ENCODE assay signal across 12 cellular contexts in the genomic region with DNA sequence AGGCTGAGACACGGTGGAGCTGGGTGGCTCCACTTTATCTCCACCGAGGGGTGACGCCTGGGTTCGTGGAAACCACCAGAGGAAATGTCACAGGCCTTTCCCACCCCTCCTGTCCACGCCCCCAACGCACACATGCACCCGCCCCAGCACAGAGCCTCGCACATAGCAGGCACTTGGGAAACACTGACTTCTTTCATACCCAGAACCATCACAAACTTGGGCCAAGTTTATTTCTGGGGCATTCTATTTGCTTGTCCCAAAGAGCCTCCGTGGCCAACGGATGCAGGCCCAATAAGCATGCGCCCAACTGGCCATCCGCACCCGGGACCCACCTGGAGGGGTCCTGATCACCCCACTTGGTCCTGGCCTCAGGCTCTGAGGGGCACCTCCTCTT. TPM values are rescaled to one million over a fixed set of nuclear protein-coding genes. Genes with fewer than 3 reads are reported as not detected.
DNase-seq lines count a peak whose midpoint lies in the region; ATAC-seq, FAIRE-seq and TF ChIP-seq lines count a peak whose summit lies in the region.
"Had no signal": no experiment of that assay in that cellular context is flagged by ENCODE, and none has a peak within 500 bp of the region (broad histone marks: within the 10 kb centered on the region; RNA-seq: fewer than 3 reads in every experiment).

No MANE protein-coding gene starts in this region.

- H4K20me1 ChIP-seq in GM23248 (ENCODE audit: insufficient read depth), result no peaks in the 10 kb centered on the region
- peaks cover 28% of the 10 kb centered on the region for H4K20me1 ChIP-seq in HepG2 (ENCODE audit: insufficient read depth, low read length)

- peak overlapping the region; percentile 99 for H3K27ac ChIP-seq in GM23248
- peak overlapping the region; percentile 95 to 98 for H3K27ac ChIP-seq in breast epithelium
- peak overlapping the region; percentile 97 for H3K27ac ChIP-seq in HepG2 (ENCODE audit: extremely low read length, insufficient read depth, low read length)
- peak overlapping the region in 13 of 21 experiments; percentile 1 to 96 (median 81) for H3K27ac ChIP-seq in skin epidermis
- no peak overlapping the region for H3K27ac ChIP-seq in CD4-positive, alpha-beta memory T cell (ENCODE audit: low read depth, low read length)

- H3K27me3 ChIP-seq in GM23248 (replicated peaks; ENCODE audit: insufficient read depth), result no peaks in the 10 kb centered on the region
- H3K27me3 ChIP-seq in breast epithelium, result no peaks in the 10 kb centered on the region
- H3K27me3 ChIP-seq in HepG2 (ENCODE audit: control insufficient read depth in 1 of 2, insufficient read depth in 2 of 2, low read length in 2 of 2), result no peaks in the 10 kb centered on the region; a peak in 1 of 5 replicates
- H3K27me3 ChIP-seq in CD4-positive, alpha-beta memory T cell (ENCODE audit: insufficient read depth, low read length), result peaks cover 18% of the 10 kb centered on the region

- H3K36me3 ChIP-seq in GM23248 (ENCODE audit: low read depth) (no peaks in the 10 kb centered on the region), breast epithelium (no peaks in the 10 kb centered on the region), HepG2 (replicated peaks in 1 of 2; ENCODE audit: control insufficient read depth in 1 of 2, insufficient read depth in 2 of 2, low read length in 2 of 2) (peaks cover 5 to 6% of the 10 kb centered on the region in 2 experiments)
- no peaks in the 10 kb centered on the region for H3K36me3 ChIP-seq in CD4-positive, alpha-beta memory T cell (ENCODE audit: insufficient read depth, low read length)

- H3F3A ChIP-seq in GM23248 (ENCODE audit: insufficient read depth), result peaks cover 35% of the 10 kb centered on the region

- no peaks in the 10 kb centered on the region for H3K9me3 Mint-ChIP-seq in CD4-positive, alpha-beta memory T cell
- H3K9me3 Mint-ChIP-seq: stimulated activated naive CD8-positive, alpha-beta T cell treated with anti-CD3 and anti-CD28 coated beads, Interleukin-15, Interleukin-2, amounts not matched to agents 100 ng/mL and 50 ng/mL, for 24 hours had no signal

- peaks cover 2 to 16% (median 4%) of the 10 kb centered on the region in 4 donors for H3K4me1 Mint-ChIP-seq in CD4-positive, alpha-beta memory T cell

- DNase-seq in GM23248 (no peak), breast epithelium (ENCODE audit: low spot score in 2 of 2) (no peak), HepG2 (ENCODE audit: low spot score) (no peak), dermis blood vessel endothelial cell (no peak), NCI-H1436 treated with DMSO at 0.1 percent for 48 hours (lab: John Stamatoyannopoulos, UW) (no peak)
- DNase-seq in CD4-positive, alpha-beta memory T cell, result no peak
- DNase-seq: NCI-H146 had no signal

- H3K9me3 ChIP-seq in GM23248 (ENCODE audit: low read depth) (no peaks in the 10 kb centered on the region), breast epithelium (no peaks in the 10 kb centered on the region), HepG2 (ENCODE audit: low read length) (no peaks in the 10 kb centered on the region)
- H3K9me3 ChIP-seq in CD4-positive, alpha-beta memory T cell (ENCODE audit: control insufficient read depth in 1 of 2, low read length in 2 of 2), result no peaks in the 10 kb centered on the region

- peak overlapping the region in 1 of 7 donors; percentile 27 for H3K27ac Mint-ChIP-seq in CD4-positive, alpha-beta memory T cell
- H3K27ac Mint-ChIP-seq: stimulated activated naive CD8-positive, alpha-beta T cell treated with anti-CD3 and anti-CD28 coated beads, Interleukin-15, Interleukin-2, amounts not matched to agents 100 ng/mL and 50 ng/mL, for 24 hours had no signal

- H3K4me3 ChIP-seq in GM23248, result no peak overlapping the region
- H3K4me3 ChIP-seq in breast epithelium, result peak overlapping the region in 1 of 3 donors; percentile 88
- peak overlapping the region in 1 of 3 experiments; percentile 87; a peak in 2 of 6 replicates for H3K4me3 ChIP-seq in HepG2 (replicated peaks in 1 of 3; ENCODE audit: insufficient read depth in 1 of 3, low read depth in 2 of 3, low read length in 3 of 3)
- H3K4me3 ChIP-seq in skin epidermis, result no peak overlapping the region
- H3K4me3 ChIP-seq in CD4-positive, alpha-beta memory T cell (ENCODE audit: low read length in 2 of 2), result no peak overlapping the region
- H3K4me3 ChIP-seq: GM12878 had no signal

- H3K79me2 ChIP-seq in GM23248 (ENCODE audit: insufficient read depth), result peaks cover 88% of the 10 kb centered on the region
- H3K79me2 ChIP-seq in HepG2 (ENCODE audit: insufficient read depth, low read length), result peaks cover 88% of the 10 kb centered on the region

- no peaks in the 10 kb centered on the region for H3K9me2 ChIP-seq in GM23248 (ENCODE audit: insufficient read depth)

- POLR2A ChIA-PET in HepG2 (lab: Yijun Ruan, JAX), result interaction anchor here (0.9 to 14.7 kb wide), 4 partner anchors 9 to 61 kb away, joined by 3 to 312 read pairs (median 43); no protein-coding TSS in a partner anchor
- POLR2A ChIA-PET in CD4-positive, alpha-beta memory T cell (lab: Charles Lee; ENCODE audit: partially characterized antibody), result interaction anchor here (0.6 kb wide), 1 partner anchor 119 kb away, joined by 4 read pairs; no protein-coding TSS in a partner anchor

- no peak overlapping the region for H2AFZ ChIP-seq in GM23248
- H2AFZ ChIP-seq in HepG2 (ENCODE audit: low read length), result no peak overlapping the region

- TF ChIP-seq CTCF in breast epithelium (IDR thresholded peaks at IDR 0.05), result no peak
- TF ChIP-seq CTCF in HepG2 (CRISPR knock-in tag; IDR thresholded peaks at IDR 0.05), result no peak

- H3K36me3 Mint-ChIP-seq in CD4-positive, alpha-beta memory T cell, result no peaks in the 10 kb centered on the region

- TF ChIP-seq RAD21 in HepG2 (CRISPR knock-in tag; IDR thresholded peaks at IDR 0.05), result no peak

- BruUV-seq in HepG2 (replicated peaks; lab: Mats Ljungman, UMichigan), result no TSS peak

- H3K27me3 Mint-ChIP-seq in CD4-positive, alpha-beta memory T cell, result peaks cover 13 to 17% of the 10 kb centered on the region in 2 donors

- H3K9ac ChIP-seq in GM23248 (peak overlapping the region; percentile 98), HepG2 (ENCODE audit: insufficient read depth, low read depth, low read length) (peak overlapping the region; percentile 99)

- peaks cover 81% of the 10 kb centered on the region for H3K4me1 ChIP-seq in GM23248 (ENCODE audit: insufficient read depth)
- peaks cover 33 to 62% of the 10 kb centered on the region in 2 donors for H3K4me1 ChIP-seq in breast epithelium
- peaks cover 83% of the 10 kb centered on the region for H3K4me1 ChIP-seq in HepG2 (ENCODE audit: insufficient read depth, low read length)
- H3K4me1 ChIP-seq in CD4-positive, alpha-beta memory T cell (ENCODE audit: insufficient read depth, low read length), result peaks cover 12% of the 10 kb centered on the region

- CTCF ChIA-PET in HepG2 (lab: Yijun Ruan, JAX; ENCODE audit: low intra/inter-chr PET ratio, low total read pairs), result no interaction called here
- CTCF ChIA-PET in CD4-positive, alpha-beta memory T cell (lab: Charles Lee; ENCODE audit: partially characterized antibody), result interaction anchor here (0.7 kb wide), 1 partner anchor 47 kb away, joined by 3 read pairs; no protein-coding TSS in a partner anchor

- ATAC-seq in HepG2, result no peak
- no peak for ATAC-seq in HG02623 (IDR thresholded peaks at IDR 0.05; ENCODE audit: unreplicated experiment)
- ATAC-seq: GM12878 had no signal

- no peak for FAIRE-seq in HepG2 (lab: Jason Lieb, UNC)
- FAIRE-seq: GM12878, islet of Langerhans had no signal

- WGBS in GM23248 (ENCODE audit: low coverage in 1 of 2, low lambda C conversion rate in 2 of 2, missing lambda C conversion rate in 2 of 2), 2 experiments, result 80 to 88% methylated on average over 13 of the region's 13 CpGs
- 79% methylated on average over 13 of the region's 13 CpGs for WGBS in HepG2 (ENCODE audit: low lambda C conversion rate)

- TF ChIP-seq POLR2A in breast epithelium (IDR thresholded peaks at IDR 0.05) (no peak), HepG2 (IDR thresholded peaks at IDR 0.05; ENCODE audit: insufficient read depth in 1 of 2, low read depth in 2 of 2, low read length in 2 of 2) (peak in 1 of 2 experiments; percentile 40; a peak in 1 of 4 replicates)

- no peak for TF ChIP-seq EP300 in HepG2 (IDR thresholded peaks at IDR 0.05; ENCODE audit: low read depth in 2 of 2, low read length in 2 of 2)
- TF ChIP-seq EP300 in HepG2 (CRISPR knock-in tag; IDR thresholded peaks at IDR 0.05; ENCODE audit: borderline replicate concordance), result no peak

- no peak overlapping the region for H3K4me3 Mint-ChIP-seq in CD4-positive, alpha-beta memory T cell
- H3K4me3 Mint-ChIP-seq: stimulated activated naive CD8-positive, alpha-beta T cell treated with anti-CD3 and anti-CD28 coated beads, Interleukin-15, Interleukin-2, amounts not matched to agents 100 ng/mL and 50 ng/mL, for 24 hours had no signal

- in situ Hi-C loops in GM23248 (cut with MboI) (no loop called here), HepG2 (cut with HindIII; ENCODE audit: extremely low pct_ligation_motif_present, low pct_unique_long_range_greater_than_20kb) (no loop called here)

- H3K4me2 ChIP-seq in GM23248 (ENCODE audit: unreplicated experiment), result no peak overlapping the region
- peak overlapping the region; percentile 84 for H3K4me2 ChIP-seq in HepG2 (ENCODE audit: low read depth, low read length)

- intact Hi-C loops in breast epithelium (cut with DNase I; ENCODE audit: low total_unique reads) (no loop called here), HepG2 (cut with micrococcal nuclease; ENCODE audit: unreplicated experiment) (loop anchor here (5.0 kb wide), 1 partner anchor 251 kb away; a partner anchor contains a TSS)
- intact Hi-C loops in CD4-positive, alpha-beta memory T cell (cut with micrococcal nuclease), result no loop called here

RNA-seq across cellular contexts. Expression of a gene that starts 3.3 kb away (rescaled TPM):
- total RNA-seq in GM23248 (2014; rRNA removed; shearing (Covaris generic)), result 84.0 and 87.0 TPM in 2 replicates
- 52.9 and 56.1 TPM in 2 replicates for polyA plus RNA-seq in GM23248 (2016; fragmentation: Nextera tagmentation; extraction: Ambion mirVana)
- 10 to 100 TPM; 13.6 to 38.7 (median 32.9) TPM for total RNA-seq in breast epithelium
- total RNA-seq in HepG2 (2016; rRNA removed; fragmentation: Illumina TruSeq; extraction: Trizol), result 35.9 and 48.1 TPM in 2 replicates
- total RNA-seq in HepG2 (2016; cell fraction: cytosol; rRNA removed; fragmentation: Illumina TruSeq; extraction: Trizol; ENCODE audit: low read depth), result 13.1 and 14.5 TPM in 2 replicates
- 33.1 and 51.1 TPM in 2 replicates for total RNA-seq in HepG2 (2016; cell fraction: insoluble cytoplasmic fraction; rRNA removed; fragmentation: Illumina TruSeq; extraction: Trizol)
- total RNA-seq in HepG2 (2016; cell fraction: membrane; rRNA removed; fragmentation: Illumina TruSeq; extraction: Trizol), result 38.7 and 43.1 TPM in 2 replicates
- 38.1 and 45.0 TPM in 2 replicates for total RNA-seq in HepG2 (2016; cell fraction: nucleus; rRNA removed; fragmentation: Illumina TruSeq; extraction: Trizol)
- polyA plus RNA-seq in HepG2 (2011; rRNA removed), result 51.7 and 57.8 TPM in 2 replicates
- 31.6 and 53.3 TPM in 2 replicates for polyA plus RNA-seq in HepG2 (2011; cell fraction: cytosol; rRNA removed)
- 202 and 242 TPM in 2 replicates for polyA plus RNA-seq in HepG2 (2011; cell fraction: nucleus; rRNA removed)
- 39.6 and 65.3 TPM in 2 replicates for polyA plus RNA-seq in HepG2 (2012)
- 13.2 and 13.9 TPM in 2 replicates for polyA plus RNA-seq in HepG2 (2016; cell fraction: cytosol; fragmentation: Illumina TruSeq; extraction: Trizol; ENCODE audit: low read depth)
- polyA plus RNA-seq in HepG2 (2016; cell fraction: insoluble cytoplasmic fraction; fragmentation: Illumina TruSeq; extraction: Trizol; ENCODE audit: low read depth), result 47.9 and 56.1 TPM in 2 replicates
- 24.5 and 27.8 TPM in 2 replicates for polyA plus RNA-seq in HepG2 (2016; cell fraction: membrane; fragmentation: Illumina TruSeq; extraction: Trizol; ENCODE audit: low read depth)
- polyA plus RNA-seq in HepG2 (2016; cell fraction: nucleus; fragmentation: Illumina TruSeq; extraction: Trizol; ENCODE audit: insufficient read depth, low read depth), result 68.9 and 74.0 TPM in 2 replicates
- 35.0 and 120 TPM in 2 replicates for polyA minus RNA-seq in HepG2 (2011; rRNA and poly(A)+ RNA removed; ENCODE audit: low replicate concordance)
- polyA minus RNA-seq in HepG2 (2011; cell fraction: cytosol; rRNA and poly(A)+ RNA removed), result 32.5 and 33.4 TPM in 2 replicates
- 77.6 and 107 TPM in 2 replicates for polyA minus RNA-seq in HepG2 (2011; cell fraction: nucleus; rRNA and poly(A)+ RNA removed)
- 141 and 300 TPM in 2 replicates for total RNA-seq in dermis blood vessel endothelial cell
- under 1 TPM in 1 of 2 experiments, not detected in 1; 0.36 TPM for total RNA-seq in CD4-positive, alpha-beta memory T cell
- under 1 TPM in 1 of 2 donors, not detected in 1; 0.30 TPM for polyA plus RNA-seq in CD4-positive, alpha-beta memory T cell

RNA-seq across cellular contexts. Expression of a gene that starts 29.4 kb away (rescaled TPM):
- total RNA-seq in GM23248 (2014; rRNA removed; shearing (Covaris generic)), result not detected in 2 replicates
- polyA plus RNA-seq in GM23248 (2016; fragmentation: Nextera tagmentation; extraction: Ambion mirVana) (not detected in 2 replicates), HepG2 (2011; rRNA removed) (0.55 TPM in 1 of 2 replicates, not detected in the other)
- total RNA-seq in breast epithelium (not detected), HepG2 (2016; rRNA removed; fragmentation: Illumina TruSeq; extraction: Trizol) (not detected in 2 replicates), dermis blood vessel endothelial cell (not detected in 2 replicates)
- total RNA-seq in HepG2 (2016; cell fraction: cytosol; rRNA removed; fragmentation: Illumina TruSeq; extraction: Trizol; ENCODE audit: low read depth), result not detected in 2 replicates
- total RNA-seq in HepG2 (2016; cell fraction: insoluble cytoplasmic fraction; rRNA removed; fragmentation: Illumina TruSeq; extraction: Trizol), result not detected in 2 replicates
- not detected in 2 replicates for total RNA-seq in HepG2 (2016; cell fraction: membrane; rRNA removed; fragmentation: Illumina TruSeq; extraction: Trizol)
- not detected in 2 replicates for total RNA-seq in HepG2 (2016; cell fraction: nucleus; rRNA removed; fragmentation: Illumina TruSeq; extraction: Trizol)
- polyA plus RNA-seq in HepG2 (2011; cell fraction: cytosol; rRNA removed), result 0.13 and 0.14 TPM in 2 replicates
- polyA plus RNA-seq in HepG2 (2011; cell fraction: nucleus; rRNA removed), result 0.47 TPM in 1 of 2 replicates, not detected in the other
- not detected in 2 replicates for polyA plus RNA-seq in HepG2 (2012)
- polyA plus RNA-seq in HepG2 (2016; cell fraction: cytosol; fragmentation: Illumina TruSeq; extraction: Trizol; ENCODE audit: low read depth), result not detected in 2 replicates
- not detected in 2 replicates for polyA plus RNA-seq in HepG2 (2016; cell fraction: insoluble cytoplasmic fraction; fragmentation: Illumina TruSeq; extraction: Trizol; ENCODE audit: low read depth)
- polyA plus RNA-seq in HepG2 (2016; cell fraction: membrane; fragmentation: Illumina TruSeq; extraction: Trizol; ENCODE audit: low read depth), result not detected in 2 replicates
- not detected in 2 replicates for polyA plus RNA-seq in HepG2 (2016; cell fraction: nucleus; fragmentation: Illumina TruSeq; extraction: Trizol; ENCODE audit: insufficient read depth, low read depth)
- not detected in 2 replicates for polyA minus RNA-seq in HepG2 (2011; rRNA and poly(A)+ RNA removed; ENCODE audit: low replicate concordance)
- not detected in 2 replicates for polyA minus RNA-seq in HepG2 (2011; cell fraction: cytosol; rRNA and poly(A)+ RNA removed)
- not detected in 2 replicates for polyA minus RNA-seq in HepG2 (2011; cell fraction: nucleus; rRNA and poly(A)+ RNA removed)
- total RNA-seq in CD4-positive, alpha-beta memory T cell, result not detected
- polyA plus RNA-seq in CD4-positive, alpha-beta memory T cell, result not detected
- polyA plus RNA-seq: GM12878 had no signal

RNA-seq across cellular contexts. Expression of a gene that starts 41.2 kb away (rescaled TPM):
- not detected in 2 replicates for total RNA-seq in GM23248 (2014; rRNA removed; shearing (Covaris generic))
- not detected in 2 replicates for polyA plus RNA-seq in GM23248 (2016; fragmentation: Nextera tagmentation; extraction: Ambion mirVana)
- total RNA-seq in breast epithelium, result not detected
- not detected in 2 replicates for total RNA-seq in HepG2 (2016; rRNA removed; fragmentation: Illumina TruSeq; extraction: Trizol)
- not detected in 2 replicates for total RNA-seq in HepG2 (2016; cell fraction: cytosol; rRNA removed; fragmentation: Illumina TruSeq; extraction: Trizol; ENCODE audit: low read depth)
- not detected in 2 replicates for total RNA-seq in HepG2 (2016; cell fraction: insoluble cytoplasmic fraction; rRNA removed; fragmentation: Illumina TruSeq; extraction: Trizol)
- total RNA-seq in HepG2 (2016; cell fraction: membrane; rRNA removed; fragmentation: Illumina TruSeq; extraction: Trizol), result not detected in 2 replicates
- not detected in 2 replicates for total RNA-seq in HepG2 (2016; cell fraction: nucleus; rRNA removed; fragmentation: Illumina TruSeq; extraction: Trizol)
- polyA plus RNA-seq in HepG2 (2011; rRNA removed), result 0.13 and 0.39 TPM in 2 replicates
- polyA plus RNA-seq in HepG2 (2011; cell fraction: cytosol; rRNA removed), result 0.13 TPM in 1 of 2 replicates, not detected in the other
- 0.53 TPM in 1 of 2 replicates, not detected in the other for polyA plus RNA-seq in HepG2 (2011; cell fraction: nucleus; rRNA removed)
- 0.78 and 0.89 TPM in 2 replicates for polyA plus RNA-seq in HepG2 (2012)
- polyA plus RNA-seq in HepG2 (2016; cell fraction: cytosol; fragmentation: Illumina TruSeq; extraction: Trizol; ENCODE audit: low read depth), result 0.40 TPM in 1 of 2 replicates, not detected in the other
- not detected in 2 replicates for polyA plus RNA-seq in HepG2 (2016; cell fraction: insoluble cytoplasmic fraction; fragmentation: Illumina TruSeq; extraction: Trizol; ENCODE audit: low read depth)
- polyA plus RNA-seq in HepG2 (2016; cell fraction: membrane; fragmentation: Illumina TruSeq; extraction: Trizol; ENCODE audit: low read depth), result 0.37 TPM in 1 of 2 replicates, not detected in the other
- not detected in 2 replicates for polyA plus RNA-seq in HepG2 (2016; cell fraction: nucleus; fragmentation: Illumina TruSeq; extraction: Trizol; ENCODE audit: insufficient read depth, low read depth)
- polyA minus RNA-seq in HepG2 (2011; rRNA and poly(A)+ RNA removed; ENCODE audit: low replicate concordance), result not detected in 2 replicates
- polyA minus RNA-seq in HepG2 (2011; cell fraction: cytosol; rRNA and poly(A)+ RNA removed), result not detected in 2 replicates
- not detected in 2 replicates for polyA minus RNA-seq in HepG2 (2011; cell fraction: nucleus; rRNA and poly(A)+ RNA removed)
- total RNA-seq in dermis blood vessel endothelial cell, result not detected in 2 replicates
- total RNA-seq in CD4-positive, alpha-beta memory T cell, result not detected
- not detected for polyA plus RNA-seq in CD4-positive, alpha-beta memory T cell
- polyA plus RNA-seq: GM12878 had no signal

Comparison
In these comparisons a context has a peak if more than half of its experiments do, and no peak if none do; other contexts are left out.
1. RNA of a gene that starts 3.3 kb away (total RNA-seq): 141 to 300 TPM in dermis blood vessel endothelial cell, 84.0 to 87.0 TPM in GM23248, 13.1 to 51.1 TPM in HepG2 and 13.6 to 38.7 TPM in breast epithelium; 0.36 TPM in CD4-positive, alpha-beta memory T cell; every median in the first group is over 10 times any median in the second.